Comparison of ENCODE assay signal across 25 cellular contexts in the genomic region with DNA sequence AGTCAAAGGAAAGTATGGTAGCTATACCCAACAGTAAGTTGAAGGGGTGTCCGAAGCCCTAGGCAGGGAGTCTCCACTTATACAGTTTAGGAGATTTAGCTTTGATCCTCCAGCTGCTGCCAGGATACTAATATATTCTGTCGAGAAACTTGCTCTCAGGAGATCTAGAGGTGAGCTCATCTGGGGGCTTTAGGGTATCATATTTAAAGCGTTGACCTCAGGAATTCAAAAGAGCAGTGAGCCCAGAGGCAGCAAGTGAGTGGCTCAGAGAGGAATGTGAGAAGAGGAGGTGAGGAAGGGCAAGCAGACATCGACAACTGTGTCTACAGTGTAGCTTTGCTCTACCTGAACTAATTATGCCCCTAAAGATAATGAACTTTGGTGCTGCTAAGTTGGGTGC.
"Had no signal": no experiment of that assay in that cellular context is flagged by ENCODE, and none has a peak within 500 bp of the region (broad histone marks: within the 10 kb centered on the region; RNA-seq: fewer than 3 reads in every experiment).

No MANE protein-coding gene starts in this region.

- H3K4me1 ChIP-seq: heart right ventricle, left lung, neural progenitor cell, pancreas, thyroid gland, upper lobe of right lung had no signal

- H3K4me2 ChIP-seq: neural progenitor cell, smooth muscle cell had no signal

- H2AFZ ChIP-seq: neural progenitor cell had no signal

- H3K36me3 ChIP-seq: heart right ventricle, left lung, neural progenitor cell, pancreas, suprapubic skin, thyroid gland, upper lobe of right lung had no signal

- DNase-seq: effector memory CD4-positive, alpha-beta T cell; heart right ventricle; hypothalamus; kidney glomerular epithelial cell; left lung; mucosa of descending colon; natural killer cell; nucleus accumbens; pancreas; right cardiac atrium; stimulated activated CD4-positive, alpha-beta T cell treated with anti-CD3 and anti-CD28 coated beads, Interleukin-4, amount 100 ng/mL, for 1 hour; stimulated activated CD8-positive, alpha-beta memory T cell treated with anti-CD3 and anti-CD28 coated beads, Interleukin-4, amount 100 ng/mL, for 48 hours; stimulated activated naive CD8-positive, alpha-beta T cell treated with anti-CD3 and anti-CD28 coated beads, Interleukin-15, Interleukin-2, amounts not matched to agents 100 U/mL and 50 U/mL, for 24 hours; thyroid gland; upper lobe of right lung had no signal

- H3K27me3 ChIP-seq: left lung, neural progenitor cell, pancreas, thyroid gland, upper lobe of right lung had no signal

- H3K27ac ChIP-seq: heart right ventricle, left lung, neural progenitor cell, pancreas, suprapubic skin, thyroid gland, upper lobe of right lung had no signal

- H3K4me3 ChIP-seq: heart right ventricle, left lung, lung, mucosa of descending colon, neural progenitor cell, pancreas, smooth muscle cell, suprapubic skin, thyroid gland, upper lobe of right lung had no signal

- H3K9me3 Mint-ChIP-seq: stimulated activated effector memory CD8-positive, alpha-beta T cell treated with anti-CD3 and anti-CD28 coated beads, Interleukin-12 subunit alpha, Interleukin-12 subunit beta, amount 100 ng/mL, for 72 hours had no signal

- H3K9me3 ChIP-seq: left lung, mucosa of descending colon, pancreas, thyroid gland, upper lobe of right lung had no signal

- H3K4me1 Mint-ChIP-seq: natural killer cell; stimulated activated effector memory CD8-positive, alpha-beta T cell treated with anti-CD3 and anti-CD28 coated beads, Interleukin-12 subunit alpha, Interleukin-12 subunit beta, amount 100 ng/mL, for 72 hours had no signal

- H3K36me3 Mint-ChIP-seq: natural killer cell; neural progenitor cell; stimulated activated effector memory CD8-positive, alpha-beta T cell treated with anti-CD3 and anti-CD28 coated beads, Interleukin-12 subunit alpha, Interleukin-12 subunit beta, amount 100 ng/mL, for 72 hours had no signal

- FAIRE-seq: endometrium, frontal cortex, islet of Langerhans, pancreas had no signal

- H3K4me3 Mint-ChIP-seq: natural killer cell; neural progenitor cell; stimulated activated effector memory CD8-positive, alpha-beta T cell treated with anti-CD3 and anti-CD28 coated beads, Interleukin-12 subunit alpha, Interleukin-12 subunit beta, amount 100 ng/mL, for 72 hours had no signal

- H3K27me3 Mint-ChIP-seq: progenitor cell of endocrine pancreas had no signal

- ATAC-seq: esophagus mucosa; heart right ventricle; left lung; mucosa of descending colon; natural killer cell; pancreas; right cardiac atrium; stimulated activated effector memory CD8-positive, alpha-beta T cell treated with anti-CD3 and anti-CD28 coated beads, Interleukin-12 subunit alpha, Interleukin-12 subunit beta, amount 100 ng/mL, for 72 hours; stimulated activated naive CD8-positive, alpha-beta T cell treated with anti-CD3 and anti-CD28 coated beads, Interleukin-15, Interleukin-2, amounts not matched to agents 100 U/mL and 50 U/mL, for 24 hours; upper lobe of right lung had no signal

- H3K27ac Mint-ChIP-seq: natural killer cell; neural progenitor cell; progenitor cell of endocrine pancreas; stimulated activated effector memory CD8-positive, alpha-beta T cell treated with anti-CD3 and anti-CD28 coated beads, Interleukin-12 subunit alpha, Interleukin-12 subunit beta, amount 100 ng/mL, for 72 hours had no signal
